Comparison of ENCODE assay signal across 25 cellular contexts in genomic region chr19:10687518-10688288, GRCh38. TPM values are rescaled to one million over a fixed set of nuclear protein-coding genes. Genes with fewer than 3 reads are reported as not detected.
DNase-seq lines count a peak whose midpoint lies in the region; ATAC-seq and TF ChIP-seq lines count a peak whose summit lies in the region.
"Had no signal": no experiment of that assay in that cellular context is flagged by ENCODE, and none has a peak within 500 bp of the region (broad histone marks: within the 10 kb centered on the region; RNA-seq: fewer than 3 reads in every experiment).

No MANE protein-coding gene starts in this region.

- H3K9me3 Mint-ChIP-seq in activated naive CD4-positive, alpha-beta T cell treated with anti-CD3 and anti-CD28 coated beads, Interleukin-2, amount 50 U/mL, for 24 hours: no peaks in the 10 kb centered on the region
- H3K9me3 Mint-ChIP-seq in H9 (no peaks in the 10 kb centered on the region), WTC11 (no peaks in the 10 kb centered on the region)
- H3K9me3 Mint-ChIP-seq in effector memory CD8-positive, alpha-beta T cell: no peaks in the 10 kb centered on the region

- H3K27ac ChIP-seq in H9 (ENCODE audit: insufficient read length, low read depth, low read length): no peak overlapping the region
- no peak overlapping the region for H3K27ac ChIP-seq in neuronal stem cell (replicated peaks; ENCODE audit: low read length)
- H3K27ac ChIP-seq: A549, esophagus muscularis mucosa, gastroesophageal sphincter, VCaP had no signal

- no CpG with 5 or more reads among the region's 25 CpGs for WGBS in H9 (ENCODE audit: extremely low coverage, insufficient read length, low lambda C conversion rate)
- no CpG with 5 or more reads among the region's 25 CpGs for WGBS in neuronal stem cell (ENCODE audit: extremely low coverage in 2 of 2, insufficient read length in 2 of 2, insufficient replicate concordance in 1 of 2), 2 donors

- H3K27me3 ChIP-seq in H9 (ENCODE audit: insufficient read depth, low read length): no peaks in the 10 kb centered on the region
- H3K27me3 ChIP-seq in neuronal stem cell (ENCODE audit: control insufficient read depth in 3 of 3, insufficient read depth in 3 of 3, low read depth in 1 of 3, low read length in 3 of 3): no peaks in the 10 kb centered on the region
- H3K27me3 ChIP-seq: BE2C, esophagus muscularis mucosa, gastroesophageal sphincter, MG63 had no signal

- H4K5ac ChIP-seq in H9 (ENCODE audit: insufficient read length, low read depth, low read length): no peak overlapping the region

- no peak overlapping the region for H3K4me2 ChIP-seq in H9 (ENCODE audit: insufficient read depth, insufficient read length, low read length)
- H3K4me2 ChIP-seq in neuronal stem cell (ENCODE audit: insufficient read depth, low read length, poor library complexity, severe bottlenecking): no peak overlapping the region
- H3K4me2 ChIP-seq: A549 had no signal

- H2BK20ac ChIP-seq in H9 (ENCODE audit: low read depth, low read length, poor library complexity, severe bottlenecking): no peak overlapping the region

- no peak overlapping the region for H3K9ac ChIP-seq in H9 (ENCODE audit: extremely low read depth, insufficient read length, low read length)
- no peak overlapping the region for H3K9ac ChIP-seq in neuronal stem cell (ENCODE audit: low read depth, low read length, poor library complexity)

- H2AK5ac ChIP-seq in H9 (ENCODE audit: insufficient read length, low read length) (no peak overlapping the region), neuronal stem cell (ENCODE audit: low read depth, low read length) (no peak overlapping the region)

- H3K36me3 Mint-ChIP-seq in activated naive CD4-positive, alpha-beta T cell treated with anti-CD3 and anti-CD28 coated beads, Interleukin-2, amount 50 U/mL, for 24 hours: peaks cover 13% of the 10 kb centered on the region
- H3K36me3 Mint-ChIP-seq in H9 (ENCODE audit: insufficient read depth in 1 of 3, low read depth in 3 of 3): peaks cover 55 to 98% (median 96%) of the 10 kb centered on the region in 3 experiments; a peak in 6 of 7 replicates
- H3K36me3 Mint-ChIP-seq in effector memory CD8-positive, alpha-beta T cell (ENCODE audit: insufficient read depth): peaks cover 96% of the 10 kb centered on the region
- H3K36me3 Mint-ChIP-seq in WTC11: peaks cover 81% of the 10 kb centered on the region

- no peak overlapping the region for H2AFZ ChIP-seq in H9 (ENCODE audit: low read length)
- H2AFZ ChIP-seq in neuronal stem cell (ENCODE audit: low read length): no peak overlapping the region

- POLR2A ChIA-PET in WTC11 (lab: Charles Lee): interaction anchor here (0.5 to 0.6 kb wide), 2 partner anchors 29 to 259 kb away, joined by 3 read pairs; no protein-coding TSS in a partner anchor

- H3K4me3 Mint-ChIP-seq in activated naive CD4-positive, alpha-beta T cell treated with anti-CD3 and anti-CD28 coated beads, Interleukin-2, amount 50 U/mL, for 24 hours: no peak overlapping the region
- H3K4me3 Mint-ChIP-seq in H9: no peak overlapping the region
- H3K4me3 Mint-ChIP-seq in effector memory CD8-positive, alpha-beta T cell: no peak overlapping the region
- H3K4me3 Mint-ChIP-seq in WTC11: no peak overlapping the region

- H3K14ac ChIP-seq in H9 (ENCODE audit: insufficient read depth, low read length) (no peak overlapping the region), neuronal stem cell (ENCODE audit: low read length) (no peak overlapping the region)

- H3K18ac ChIP-seq in H9 (ENCODE audit: insufficient read length, low read depth, low read length): no peak overlapping the region
- H3K18ac ChIP-seq in neuronal stem cell (ENCODE audit: low read length): no peak overlapping the region

- H4K91ac ChIP-seq in H9 (ENCODE audit: insufficient read length, low read depth, low read length) (no peak overlapping the region), neuronal stem cell (ENCODE audit: low read depth, low read length, poor library complexity) (no peak overlapping the region)

- CTCF ChIA-PET in WTC11 (lab: Charles Lee): interaction anchor here (1.9 to 2.0 kb wide), 2 partner anchors 12 kb away, joined by 10 to 12 read pairs; no protein-coding TSS in a partner anchor

- H4K8ac ChIP-seq in H9 (replicated peaks; ENCODE audit: insufficient read length, low read depth, low read length): no peak overlapping the region
- no peak overlapping the region for H4K8ac ChIP-seq in neuronal stem cell (ENCODE audit: low read depth, low read length)

- no peak overlapping the region for H3T11ph ChIP-seq in H9 (ENCODE audit: low read length)

- TF ChIP-seq CTCF in H9 (conservative IDR thresholded peaks at IDR 0.05) (no peak), WTC11 (IDR thresholded peaks at IDR 0.05) (no peak)

- H3K36me3 ChIP-seq in neuronal stem cell (replicated peaks in 1 of 2; ENCODE audit: control insufficient read depth in 2 of 2, insufficient read depth in 2 of 2, low read length in 2 of 2): peaks cover 87 to 100% of the 10 kb centered on the region in 2 donors

- no peak overlapping the region for H3K56ac ChIP-seq in H9 (ENCODE audit: insufficient read length, low read depth, low read length)

- H3K23ac ChIP-seq in H9 (ENCODE audit: insufficient read length, low read depth, low read length): no peak overlapping the region
- H3K23ac ChIP-seq in neuronal stem cell (ENCODE audit: low read depth, low read length, poor library complexity): no peak overlapping the region

- no peaks in the 10 kb centered on the region for H3K79me2 ChIP-seq in H9 (ENCODE audit: insufficient read depth, low read length)

- no peak for ATAC-seq in effector memory CD8-positive, alpha-beta T cell (replicated peaks)
- ATAC-seq in WTC11: no peak
- ATAC-seq in HG03520 (IDR thresholded peaks at IDR 0.05; ENCODE audit: unreplicated experiment): no peak
- ATAC-seq: A549, gastroesophageal sphincter, Panc1 had no signal

- DNase-seq in activated naive CD4-positive, alpha-beta T cell (lab: John Stamatoyannopoulos, UW): no peak
- no peak for DNase-seq in H9
- DNase-seq in effector memory CD8-positive, alpha-beta T cell: no peak
- DNase-seq in neuronal stem cell (ENCODE audit: low spot score): no peak
- no peak for DNase-seq in WTC11 (ENCODE audit: low spot score)
- no peak for DNase-seq in activated CD4-positive, alpha-beta T cell treated with anti-CD3 and anti-CD28 coated beads, Interleukin-2, amount 50 U/mL, for 4 hours
- DNase-seq: activated CD4-positive, alpha-beta T cell treated with anti-CD3 and anti-CD28 coated beads, Interleukin-2, amount 50 U/mL, for 1 hour; activated naive CD4-positive, alpha-beta T cell treated with Interleukin-2 at 50 U/mL for 16 hours; aorta; BE2C; central memory CD4-positive, alpha-beta T cell; kidney; mammary epithelial cell; MG63; NCI-H1436; NK-92 treated with Interleukin-12 subunit alpha and Interleukin-12 subunit beta, amount 100 ng/mL, for 24 hours; retina; T-helper 2 cell had no signal

- H2BK12ac ChIP-seq in H9 (ENCODE audit: insufficient read length, low read depth, low read length) (no peak overlapping the region), neuronal stem cell (ENCODE audit: low read length) (no peak overlapping the region)

- H3K79me1 ChIP-seq in H9 (ENCODE audit: insufficient read depth, low read depth, low read length, poor library complexity, severe bottlenecking) (peaks cover 3% of the 10 kb centered on the region), neuronal stem cell (ENCODE audit: low read depth, low read length) (peaks cover 35% of the 10 kb centered on the region)

- H2BK120ac ChIP-seq in H9 (ENCODE audit: low read depth, low read length, poor library complexity, severe bottlenecking): no peak overlapping the region
- H2BK120ac ChIP-seq in neuronal stem cell (ENCODE audit: low read depth, low read length): no peak overlapping the region

- H4K20me1 ChIP-seq in H9 (ENCODE audit: control insufficient read depth, insufficient read depth, insufficient read length): peaks cover 3% of the 10 kb centered on the region

- no peaks in the 10 kb centered on the region for H3K27me3 Mint-ChIP-seq in activated naive CD4-positive, alpha-beta T cell treated with anti-CD3 and anti-CD28 coated beads, Interleukin-2, amount 50 U/mL, for 24 hours
- H3K27me3 Mint-ChIP-seq in H9 (ENCODE audit: low read depth): peaks cover 5% of the 10 kb centered on the region
- H3K27me3 Mint-ChIP-seq in effector memory CD8-positive, alpha-beta T cell: no peaks in the 10 kb centered on the region
- no peaks in the 10 kb centered on the region for H3K27me3 Mint-ChIP-seq in WTC11 (ENCODE audit: low read depth)

- H3K4me1 Mint-ChIP-seq in activated naive CD4-positive, alpha-beta T cell treated with anti-CD3 and anti-CD28 coated beads, Interleukin-2, amount 50 U/mL, for 24 hours: peaks cover 3% of the 10 kb centered on the region
- H3K4me1 Mint-ChIP-seq in H9: peaks cover 10 to 16% of the 10 kb centered on the region in 2 experiments
- peaks cover 3 to 9% of the 10 kb centered on the region in 2 donors for H3K4me1 Mint-ChIP-seq in effector memory CD8-positive, alpha-beta T cell (ENCODE audit: low read depth in 2 of 2)
- peaks cover 3% of the 10 kb centered on the region for H3K4me1 Mint-ChIP-seq in WTC11

- no peaks in the 10 kb centered on the region for H3K23me2 ChIP-seq in H9 (ENCODE audit: insufficient read length, low read depth, low read length, poor library complexity, severe bottlenecking)

- H2BK15ac ChIP-seq in H9 (ENCODE audit: low read depth, low read length) (no peak overlapping the region), neuronal stem cell (ENCODE audit: low read length) (no peak overlapping the region)

- H3K4me1 ChIP-seq in H9 (ENCODE audit: insufficient read depth, low read length) (no peaks in the 10 kb centered on the region), neuronal stem cell (ENCODE audit: control insufficient read depth in 2 of 2, insufficient read depth in 1 of 2, low read depth in 1 of 2, low read length in 2 of 2) (no peaks in the 10 kb centered on the region)
- H3K4me1 ChIP-seq: A549, BE2C, gastroesophageal sphincter had no signal

- H3K4me3 ChIP-seq in neuronal stem cell (ENCODE audit: low read length in 2 of 2): no peak overlapping the region
- H3K4me3 ChIP-seq: A549, esophagus muscularis mucosa, gastroesophageal sphincter, MG63 had no signal

- H3K4ac ChIP-seq in H9 (ENCODE audit: low read depth, low read length): no peak overlapping the region
- H3K4ac ChIP-seq in neuronal stem cell (ENCODE audit: low read length): peak overlapping the region; percentile 37

- H3K27ac Mint-ChIP-seq in activated naive CD4-positive, alpha-beta T cell treated with anti-CD3 and anti-CD28 coated beads, Interleukin-2, amount 50 U/mL, for 24 hours: peak overlapping the region; percentile 23
- peak overlapping the region; percentile 22 to 76 (median 53); a peak in 4 of 7 replicates for H3K27ac Mint-ChIP-seq in H9
- peak overlapping the region; percentile 49 to 88 for H3K27ac Mint-ChIP-seq in effector memory CD8-positive, alpha-beta T cell
- no peak overlapping the region for H3K27ac Mint-ChIP-seq in WTC11

- no peak overlapping the region for H2BK5ac ChIP-seq in H9 (ENCODE audit: insufficient read length, low read length)
- H2BK5ac ChIP-seq in neuronal stem cell (ENCODE audit: low read length): no peak overlapping the region

- no peaks in the 10 kb centered on the region for H3K9me3 ChIP-seq in H9 (ENCODE audit: control insufficient read depth, low read depth, low read length)
- H3K9me3 ChIP-seq in neuronal stem cell (replicated peaks in 1 of 2; ENCODE audit: control insufficient read depth in 2 of 2, insufficient read depth in 1 of 2, low read depth in 1 of 2, low read length in 2 of 2): no peaks in the 10 kb centered on the region
- H3K9me3 ChIP-seq: A549, BE2C, esophagus muscularis mucosa, gastroesophageal sphincter, MG63 had no signal

RNA-seq across cellular contexts. Expression of gene QTRT1, which starts 13.5 kb away (rescaled TPM):
- total RNA-seq in H9 (2021): 63.1 and 63.6 TPM in 2 replicates
- polyA plus RNA-seq in neuronal stem cell (2013, experiment 1 of 2): 17.9 TPM
- 16.9 TPM for polyA plus RNA-seq in neuronal stem cell (2013, experiment 2 of 2)
- total RNA-seq in WTC11 (2021): 67.6 to 72.6 TPM (median 69.6 TPM) in 3 replicates

RNA-seq across cellular contexts. Expression of gene DNM2, which starts 30.2 kb away (rescaled TPM):
- total RNA-seq in H9 (2021) (136 and 152 TPM in 2 replicates), WTC11 (2021) (120 to 131 TPM (median 123 TPM) in 3 replicates)
- 49.9 TPM for polyA plus RNA-seq in neuronal stem cell (2013, experiment 1 of 2)
- 49.9 TPM for polyA plus RNA-seq in neuronal stem cell (2013, experiment 2 of 2)

RNA-seq across cellular contexts. Expression of gene ILF3, which starts 33.6 kb away (rescaled TPM):
- total RNA-seq in H9 (2021): 787 and 841 TPM in 2 replicates
- 416 TPM for polyA plus RNA-seq in neuronal stem cell (2013, experiment 1 of 2)
- polyA plus RNA-seq in neuronal stem cell (2013, experiment 2 of 2): 418 TPM
- total RNA-seq in WTC11 (2021): 626 to 659 TPM (median 656 TPM) in 3 replicates
